ENCODE assay signal across 18 cellular contexts in the genomic region with DNA sequence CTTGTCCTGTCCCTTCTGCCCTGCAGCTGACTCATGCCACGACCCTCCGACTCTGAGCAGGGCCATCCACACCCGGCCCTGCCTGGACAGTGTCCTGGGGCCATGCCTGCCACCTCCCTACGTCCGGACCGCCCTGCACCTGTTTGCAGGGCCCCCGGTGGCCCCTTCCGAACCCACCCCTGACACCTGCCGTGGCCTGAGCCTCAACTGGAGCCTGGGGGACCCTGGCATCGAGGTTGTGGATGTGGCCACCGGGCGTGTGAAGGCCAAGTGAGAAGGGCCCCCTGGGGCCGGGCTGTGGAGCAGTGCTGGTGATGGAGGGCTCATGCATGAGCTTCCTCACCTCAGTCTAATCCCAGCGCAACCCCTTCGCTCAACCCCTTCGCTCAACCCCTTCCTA. TPM values are rescaled to one million over a fixed set of nuclear protein-coding genes. Genes with fewer than 3 reads are reported as not detected.
DNase-seq lines count a peak whose midpoint lies in the region; ATAC-seq and TF ChIP-seq lines count a peak whose summit lies in the region.
"Had no signal": no experiment of that assay in that cellular context is flagged by ENCODE, and none has a peak within 500 bp of the region (broad histone marks: within the 10 kb centered on the region; RNA-seq: fewer than 3 reads in every experiment).

No MANE protein-coding gene starts in this region.

- intact Hi-C loops in esophagus squamous epithelium (cut with DNase I): no loop called here

- peak overlapping the region; percentile 38 to 57 (median 46) for H3K4me3 ChIP-seq in esophagus squamous epithelium
- H3K4me3 ChIP-seq: HAP-1, Peyer's patch, SJSA1 had no signal

- H3K27me3 Mint-ChIP-seq in stimulated activated naive CD8-positive, alpha-beta T cell treated with anti-CD3 and anti-CD28 coated beads, Interleukin-15, amount 100 ng/mL, for 72 hours: no peaks in the 10 kb centered on the region
- H3K27me3 Mint-ChIP-seq: CD4-positive, alpha-beta memory T cell had no signal

- WGBS in esophagus squamous epithelium, 2 donors: 59% methylated on average over 9 of the region's 16 CpGs; no CpG with 5 or more reads in 1 of the 2 donors

- no peak for TF ChIP-seq POLR2A in esophagus squamous epithelium (IDR thresholded peaks at IDR 0.05)

- H3K9me3 Mint-ChIP-seq in stimulated activated naive CD8-positive, alpha-beta T cell treated with anti-CD3 and anti-CD28 coated beads, Interleukin-15, amount 100 ng/mL, for 72 hours: no peaks in the 10 kb centered on the region
- H3K9me3 Mint-ChIP-seq: CD4-positive, alpha-beta memory T cell had no signal

- H3K4me1 ChIP-seq in esophagus squamous epithelium: peaks cover 29 to 71% (median 29%) of the 10 kb centered on the region in 3 donors
- H3K4me1 ChIP-seq: BE2C, HAP-1, Peyer's patch had no signal

- ATAC-seq in stimulated activated naive CD8-positive, alpha-beta T cell treated with anti-CD3 and anti-CD28 coated beads, Interleukin-15, amount 100 ng/mL, for 72 hours: peak; percentile 1
- no peak for ATAC-seq in stimulated activated naive CD8-positive, alpha-beta T cell treated with anti-CD3 and anti-CD28 coated beads, Interleukin-15, Interleukin-2, amounts not matched to agents 100 U/mL and 50 U/mL, for 24 hours
- no peak for ATAC-seq in HG03025 (IDR thresholded peaks at IDR 0.05; ENCODE audit: low FRiP score, unreplicated experiment)

- H3K4me1 Mint-ChIP-seq in stimulated activated naive CD8-positive, alpha-beta T cell treated with anti-CD3 and anti-CD28 coated beads, Interleukin-15, amount 100 ng/mL, for 72 hours: peaks cover 24% of the 10 kb centered on the region

- H3K4me3 Mint-ChIP-seq in stimulated activated naive CD8-positive, alpha-beta T cell treated with anti-CD3 and anti-CD28 coated beads, Interleukin-15, amount 100 ng/mL, for 72 hours: no peak overlapping the region
- H3K4me3 Mint-ChIP-seq: CD4-positive, alpha-beta memory T cell had no signal

- H3K27me3 ChIP-seq in esophagus squamous epithelium: no peaks in the 10 kb centered on the region
- H3K27me3 ChIP-seq: BE2C, Peyer's patch, SJSA1 had no signal

- H3K27ac ChIP-seq in esophagus squamous epithelium: peak overlapping the region in 3 of 4 donors; percentile 91 to 94 (median 91)
- H3K27ac ChIP-seq: Peyer's patch, SJSA1 had no signal

- no peak for TF ChIP-seq CTCF in esophagus squamous epithelium (IDR thresholded peaks at IDR 0.05)

- no peak for DNase-seq in stimulated activated naive CD8-positive, alpha-beta T cell treated with anti-CD3 and anti-CD28 coated beads, Interleukin-15, amount 100 ng/mL, for 72 hours
- DNase-seq in stimulated activated naive CD8-positive, alpha-beta T cell treated with anti-CD3 and anti-CD28 coated beads, Interleukin-15, Interleukin-2, amounts not matched to agents 100 U/mL and 50 U/mL, for 24 hours: no peak
- DNase-seq in esophagus squamous epithelium (lab: John Stamatoyannopoulos, UW): no peak
- DNase-seq in activated T-cell treated with anti-CD3 and anti-CD28 coated beads, Interleukin-2, amount 50 U/mL, for 1 hour: no peak
- no peak for DNase-seq in COLO829 (ENCODE audit: low spot score)
- DNase-seq: BE2C; Calu3; CD4-positive, alpha-beta memory T cell; GF-D8; NCI-H1105; NCI-H1694; NCI-H2081 treated with DMSO at 0.1 percent for 48 hours; NCI-H446 treated with DMSO at 0.1 percent for 48 hours; NCI-H69; Peyer's patch had no signal

- H3K36me3 ChIP-seq in esophagus squamous epithelium: peaks cover 0 to 23% (median 0%) of the 10 kb centered on the region in 3 donors
- H3K36me3 ChIP-seq: BE2C, HAP-1, Peyer's patch, SJSA1 had no signal

- no peaks in the 10 kb centered on the region for H3K9me3 ChIP-seq in esophagus squamous epithelium
- H3K9me3 ChIP-seq: BE2C, HAP-1, Peyer's patch, SJSA1 had no signal

- H3K27ac Mint-ChIP-seq in stimulated activated naive CD8-positive, alpha-beta T cell treated with anti-CD3 and anti-CD28 coated beads, Interleukin-15, amount 100 ng/mL, for 72 hours: no peak overlapping the region

RNA-seq across cellular contexts. Expression of a gene that starts 5.1 kb away (rescaled TPM):
- total RNA-seq in esophagus squamous epithelium: 1 to 10 TPM in 3 of 4 donors, not detected in 1; 1.1 to 4.2 (median 1.9) TPM
- total RNA-seq: Calu3; CD4-positive, alpha-beta memory T cell; SJSA1 had no signal

RNA-seq across cellular contexts. Expression of a gene that starts 9.2 kb away (rescaled TPM):
- total RNA-seq in esophagus squamous epithelium: 10 to 100 TPM; 23.9 to 43.7 (median 32.1) TPM

RNA-seq across cellular contexts. Expression of a gene that starts 43.7 kb away (rescaled TPM):
- not detected for total RNA-seq in esophagus squamous epithelium
- total RNA-seq: Calu3; CD4-positive, alpha-beta memory T cell; Peyer's patch; SJSA1 had no signal

RNA-seq across cellular contexts. Expression of a gene that starts 51.0 kb away (rescaled TPM):
- under 1 TPM in 1 of 4 donors, not detected in 3; under 0.01 TPM for total RNA-seq in esophagus squamous epithelium
- total RNA-seq: Calu3, Peyer's patch, SJSA1 had no signal

RNA-seq across cellular contexts. Expression of a gene that starts 51.1 kb away (rescaled TPM):
- 1 to 10 TPM; 5.0 to 9.7 (median 8.6) TPM for total RNA-seq in esophagus squamous epithelium
